21 cellular contexts compared by ENCODE assay signal in the genomic region with DNA sequence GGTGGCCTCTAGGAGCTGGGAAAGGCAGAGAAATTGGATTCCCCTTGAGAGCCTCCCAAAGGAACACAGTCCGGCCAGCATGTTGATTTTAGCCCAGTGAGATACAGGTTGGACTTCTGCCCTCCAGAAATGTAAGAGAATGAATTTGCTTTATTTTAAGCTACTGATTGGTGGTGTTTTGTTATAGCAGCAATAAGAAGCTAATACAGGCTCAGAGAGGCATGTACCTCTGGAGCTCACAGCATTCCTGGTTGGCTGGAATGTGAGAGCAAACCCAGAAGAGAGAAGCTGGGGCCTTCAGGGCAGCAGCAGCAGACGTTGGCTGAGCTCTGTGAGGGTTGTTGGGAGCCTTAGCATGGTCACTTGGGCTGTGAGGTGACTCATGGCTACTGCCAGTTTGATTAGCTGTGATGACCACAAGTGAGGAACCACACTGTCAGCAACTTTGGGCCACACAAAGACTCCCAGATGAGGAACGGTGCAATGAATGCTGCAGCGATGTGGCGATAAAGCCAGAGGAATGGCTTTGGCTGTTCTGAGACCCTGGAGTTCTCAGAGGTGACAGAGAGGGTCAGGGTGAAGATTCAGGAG.
DNase-seq lines count a peak whose midpoint lies in the region; ATAC-seq and TF ChIP-seq lines count a peak whose summit lies in the region.
"Had no signal": no experiment of that assay in that cellular context is flagged by ENCODE, and none has a peak within 500 bp of the region (broad histone marks: within the 10 kb centered on the region; RNA-seq: fewer than 3 reads in every experiment).

No MANE protein-coding gene starts in this region.

- DNase-seq in CD14-positive monocyte (ENCODE audit: low spot score) (peak; percentile 51), MV-4-11 (lab: John Stamatoyannopoulos, UW) (peak; percentile 26), astrocyte of the hippocampus (ENCODE audit: low read depth, low spot score) (peak; percentile 45), myocyte (ENCODE audit: low read depth) (peak; percentile 43), vagina (ENCODE audit: extremely low spot score in 2 of 2) (no peak), RWPE1 (ENCODE audit: low spot score) (no peak)
- DNase-seq: DMS53, EL, H9, HFFc6, IMR-90, NCI-H1417, NCI-H1694 treated with DMSO at 0.1 percent for 48 hours, NCI-H2081 treated with DMSO at 0.1 percent for 48 hours, NCI-H446, NCI-H526, Peyer's patch, Right ventricle myocardium superior, SW 1271 had no signal

- ATAC-seq in GM21723 (IDR thresholded peaks at IDR 0.05; ENCODE audit: unreplicated experiment): no peak

- H3K36me3 Mint-ChIP-seq in CD14-positive monocyte: peaks cover 0 to 3% of the 10 kb centered on the region in 2 donors

- no peak for TF ChIP-seq POLR2A in vagina (IDR thresholded peaks at IDR 0.05)

- peaks cover 24% of the 10 kb centered on the region for H3K4me1 Mint-ChIP-seq in CD14-positive monocyte

- POLR2A ChIA-PET in RWPE1 (lab: Yijun Ruan, JAX; ENCODE audit: low non-redundant PET): no interaction called here

- no peak overlapping the region for H3K4me3 ChIP-seq in vagina
- H3K4me3 ChIP-seq: Peyer's patch had no signal

- intact Hi-C loops in CD14-positive monocyte (cut with micrococcal nuclease): loop anchor here (5.0 to 10.0 kb wide), 3 partner anchors 33 to 79 kb away; a partner anchor contains a TSS
- intact Hi-C loops in vagina (cut with DNase I): no loop called here

- peak overlapping the region in 1 of 7 donors; percentile 72 for H3K27ac Mint-ChIP-seq in CD14-positive monocyte
- H3K27ac Mint-ChIP-seq: H9, HFFc6 had no signal

- no peaks in the 10 kb centered on the region for H3K36me3 ChIP-seq in vagina
- H3K36me3 ChIP-seq: Peyer's patch had no signal

- H3K9me3 Mint-ChIP-seq in CD14-positive monocyte: peaks cover 0 to 5% (median 3%) of the 10 kb centered on the region in 7 donors
- H3K9me3 Mint-ChIP-seq: HFFc6 had no signal

- H3K27ac ChIP-seq in vagina (no peak overlapping the region), RWPE1 (no peak overlapping the region)
- H3K27ac ChIP-seq: C4-2B, Peyer's patch had no signal

- no peak overlapping the region for H3K4me3 Mint-ChIP-seq in CD14-positive monocyte
- H3K4me3 Mint-ChIP-seq: H9, HFFc6 had no signal

- H3K4me1 ChIP-seq in vagina: peaks cover 7% of the 10 kb centered on the region

- no peaks in the 10 kb centered on the region for H3K9me3 ChIP-seq in vagina
- H3K9me3 ChIP-seq: Peyer's patch had no signal

- TF ChIP-seq CTCF in CD14-positive monocyte (IDR thresholded peaks at IDR 0.05) (no peak), vagina (IDR thresholded peaks at IDR 0.05) (no peak), RWPE1 (conservative IDR thresholded peaks at IDR 0.05; ENCODE audit: low read depth) (no peak)

- H3K27me3 ChIP-seq in vagina: no peaks in the 10 kb centered on the region
- H3K27me3 ChIP-seq: Peyer's patch had no signal

- peaks cover 0 to 2% (median 1%) of the 10 kb centered on the region in 3 donors for H3K27me3 Mint-ChIP-seq in CD14-positive monocyte (ENCODE audit: low read depth in 3 of 3)

- CTCF ChIA-PET in RWPE1 (lab: Yijun Ruan, JAX): no interaction called here

Comparison
In these comparisons a context has a peak if more than half of its experiments do, and no peak if none do; other contexts are left out.
1. DNase-seq: peak in CD14-positive monocyte (single experiment), MV-4-11 (single experiment), astrocyte of the hippocampus (single experiment) and myocyte (single experiment); none in vagina (0 of 2) and RWPE1 (single experiment).